In genomic region chr15:75450307-75451201, GRCh38 we compare ENCODE assay signal across 8 cellular contexts. TPM values are rescaled to one million over a fixed set of nuclear protein-coding genes. Genes with fewer than 3 reads are reported as not detected.
DNase-seq lines count a peak whose midpoint lies in the region; ATAC-seq lines count a peak whose summit lies in the region.

No MANE protein-coding gene starts in this region.

- ATAC-seq in HG02870 (IDR thresholded peaks at IDR 0.05; ENCODE audit: unreplicated experiment) (peak; percentile 18), right cardiac atrium (peak; percentile 68 to 69)

- H3K27me3 ChIP-seq in right cardiac atrium (ENCODE audit: control insufficient read depth, insufficient read depth), result no peaks in the 10 kb centered on the region

- peaks cover 35% of the 10 kb centered on the region for H3K4me1 Mint-ChIP-seq in T-helper 2 cell treated with Interferon-gamma antibody and Interleukin-4, amounts not matched to agents 5 μg/mL and 100 μg/mL, for 36 hours (ENCODE audit: low read depth)

- H3K4me3 ChIP-seq in right cardiac atrium (ENCODE audit: low read length) (peak overlapping the region; percentile 97), urinary bladder (ENCODE audit: low read depth, low read length) (peak overlapping the region; percentile 87)

- H3K27ac ChIP-seq in angular gyrus (ENCODE audit: low read depth, low read length) (peak overlapping the region; percentile 73), right cardiac atrium (ENCODE audit: low read length) (peak overlapping the region; percentile 96), urinary bladder (ENCODE audit: low read depth) (peak overlapping the region; percentile 34)

- DNase-seq in GM04503 (ENCODE audit: low read depth) (peak; percentile 74), NCI-H1930 (lab: John Stamatoyannopoulos, UW) (peak; percentile 86), right cardiac atrium (peak; percentile 98 to 99 (median 99)), pulmonary artery endothelial cell (ENCODE audit: low read depth, low spot score) (peak; percentile 87)
- peak; percentile 94 for DNase-seq in T-helper 2 cell treated with Interferon-gamma antibody and Interleukin-4, amounts not matched to agents 5 μg/mL and 100 μg/mL, for 36 hours (ENCODE audit: low spot score)

- H3K9me3 ChIP-seq in right cardiac atrium (ENCODE audit: control insufficient read depth, low read length), result no peaks in the 10 kb centered on the region

- no peaks in the 10 kb centered on the region for H3K36me3 ChIP-seq in urinary bladder (ENCODE audit: insufficient read depth)

- peak overlapping the region; percentile 84 for H3K27ac Mint-ChIP-seq in T-helper 2 cell treated with Interferon-gamma antibody and Interleukin-4, amounts not matched to agents 5 μg/mL and 100 μg/mL, for 36 hours

- H3K4me1 ChIP-seq in right cardiac atrium (ENCODE audit: control insufficient read depth, insufficient read depth, low read length), result no peaks in the 10 kb centered on the region
- H3K4me1 ChIP-seq in urinary bladder (ENCODE audit: insufficient read depth), result peaks cover 1% of the 10 kb centered on the region

- H3K9me3 Mint-ChIP-seq in T-helper 2 cell treated with Interferon-gamma antibody and Interleukin-4, amounts not matched to agents 5 μg/mL and 100 μg/mL, for 36 hours, result no peaks in the 10 kb centered on the region

- intact Hi-C loops in right cardiac atrium (cut with DNase I), result no loop called here

- H3K27me3 Mint-ChIP-seq in T-helper 2 cell treated with Interferon-gamma antibody and Interleukin-4, amounts not matched to agents 5 μg/mL and 100 μg/mL, for 36 hours (ENCODE audit: low read depth), result no peaks in the 10 kb centered on the region

- peaks cover 12% of the 10 kb centered on the region for H3K36me3 Mint-ChIP-seq in T-helper 2 cell treated with Interferon-gamma antibody and Interleukin-4, amounts not matched to agents 5 μg/mL and 100 μg/mL, for 36 hours (ENCODE audit: low read depth)

- under 1% methylated on average over 62 of the region's 62 CpGs for WGBS in right cardiac atrium
- under 1% methylated on average over 62 of the region's 62 CpGs for WGBS in urinary bladder

- H3K4me3 Mint-ChIP-seq in T-helper 2 cell treated with Interferon-gamma antibody and Interleukin-4, amounts not matched to agents 5 μg/mL and 100 μg/mL, for 36 hours, result peak overlapping the region; percentile 95

RNA-seq across cellular contexts. Expression of gene SIN3A, which starts 0.9 kb away (rescaled TPM):
- total RNA-seq in right cardiac atrium, result 10 to 100 TPM; 28.7 to 40.0 (median 35.9) TPM
- polyA plus RNA-seq in right cardiac atrium, result 8.5 TPM
- 20.8 and 25.7 TPM in 2 replicates for total RNA-seq in pulmonary artery endothelial cell
- 50.3 TPM for total RNA-seq in urinary bladder
- polyA plus RNA-seq in urinary bladder, result 34.2 TPM

Comparison
In these comparisons a context has a peak if more than half of its experiments do, and no peak if none do; other contexts are left out.
1. Peak in every context shown above with its lines: DNase-seq, ATAC-seq, H3K4me3 ChIP-seq and H3K27ac ChIP-seq.
2. H3K27ac ChIP-seq: peak in every context shown above with its lines; median percentile 96 in right cardiac atrium; 73 in angular gyrus; 34 in urinary bladder.